ENCODE assay signal across 1 cellular context in genomic region chr9:21505425-21506179, GRCh38.
TF ChIP-seq lines count a peak whose summit lies in the region.

No MANE protein-coding gene starts in this region.

TF ChIP-seq in A549, 52 proteins besides CTCF, POLR2A, EP300 and RAD21 (continued from another document):
- TF ChIP-seq, protein P1, sequence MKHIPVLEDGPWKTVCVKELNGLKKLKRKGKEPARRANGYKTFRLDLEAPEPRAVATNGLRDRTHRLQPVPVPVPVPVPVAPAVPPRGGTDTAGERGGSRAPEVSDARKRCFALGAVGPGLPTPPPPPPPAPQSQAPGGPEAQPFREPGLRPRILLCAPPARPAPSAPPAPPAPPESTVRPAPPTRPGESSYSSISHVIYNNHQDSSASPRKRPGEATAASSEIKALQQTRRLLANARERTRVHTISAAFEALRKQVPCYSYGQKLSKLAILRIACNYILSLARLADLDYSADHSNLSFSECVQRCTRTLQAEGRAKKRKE (CRISPR knock-in tag; IDR thresholded peaks at IDR 0.05; ENCODE audit: low read depth) = no peak
- TF ChIP-seq EHF (CRISPR knock-in tag; IDR thresholded peaks at IDR 0.05) (no peak), POLR2AphosphoS2 (conservative IDR thresholded peaks at IDR 0.05; ENCODE audit: low read length) (peak; percentile 71; the same call in 1 of the 2 replicates), HOXA7 (CRISPR knock-in tag; IDR thresholded peaks at IDR 0.05) (peak; percentile 85), JUN (IDR thresholded peaks at IDR 0.05) (peak in 1 of 2 experiments; percentile 20; a peak in 2 of 5 replicates), CEBPB (IDR thresholded peaks at IDR 0.05) (no peak), TFCP2L1 (CRISPR knock-in tag; IDR thresholded peaks at IDR 0.05) (peak; percentile 37; the same call in 1 of the 2 replicates), TP53 (CRISPR knock-in tag; IDR thresholded peaks at IDR 0.05) (peak; percentile 38; the same call in 1 of the 2 replicates), RARB (CRISPR knock-in tag; IDR thresholded peaks at IDR 0.05) (no peak; the same call in 1 of the 2 replicates), HDAC2 (IDR thresholded peaks at IDR 0.05) (no peak), ZFP36 (IDR thresholded peaks at IDR 0.05; ENCODE audit: borderline replicate concordance, partially characterized antibody) (no peak), NFE2L2 (conservative IDR thresholded peaks at IDR 0.05; ENCODE audit: low read length) (no peak), RNF2 (IDR thresholded peaks at IDR 0.05; ENCODE audit: borderline replicate concordance, low read depth) (no peak), CHD2 (IDR thresholded peaks at IDR 0.05; ENCODE audit: low read length, partially characterized antibody) (no peak), ZC3H11A (IDR thresholded peaks at IDR 0.05) (no peak), ZSCAN20 (CRISPR knock-in tag; IDR thresholded peaks at IDR 0.05) (no peak)
- TF ChIP-seq, protein P2, sequence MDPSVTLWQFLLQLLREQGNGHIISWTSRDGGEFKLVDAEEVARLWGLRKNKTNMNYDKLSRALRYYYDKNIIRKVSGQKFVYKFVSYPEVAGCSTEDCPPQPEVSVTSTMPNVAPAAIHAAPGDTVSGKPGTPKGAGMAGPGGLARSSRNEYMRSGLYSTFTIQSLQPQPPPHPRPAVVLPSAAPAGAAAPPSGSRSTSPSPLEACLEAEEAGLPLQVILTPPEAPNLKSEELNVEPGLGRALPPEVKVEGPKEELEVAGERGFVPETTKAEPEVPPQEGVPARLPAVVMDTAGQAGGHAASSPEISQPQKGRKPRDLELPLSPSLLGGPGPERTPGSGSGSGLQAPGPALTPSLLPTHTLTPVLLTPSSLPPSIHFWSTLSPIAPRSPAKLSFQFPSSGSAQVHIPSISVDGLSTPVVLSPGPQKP (IDR thresholded peaks at IDR 0.05; ENCODE audit: low read depth, low read length) = no peak
- TF ChIP-seq, protein P3, sequence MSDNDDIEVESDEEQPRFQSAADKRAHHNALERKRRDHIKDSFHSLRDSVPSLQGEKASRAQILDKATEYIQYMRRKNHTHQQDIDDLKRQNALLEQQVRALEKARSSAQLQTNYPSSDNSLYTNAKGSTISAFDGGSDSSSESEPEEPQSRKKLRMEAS (IDR thresholded peaks at IDR 0.05) = no peak
TF ChIP-seq in A549: peak in this region for 6.
